In the genomic region with DNA sequence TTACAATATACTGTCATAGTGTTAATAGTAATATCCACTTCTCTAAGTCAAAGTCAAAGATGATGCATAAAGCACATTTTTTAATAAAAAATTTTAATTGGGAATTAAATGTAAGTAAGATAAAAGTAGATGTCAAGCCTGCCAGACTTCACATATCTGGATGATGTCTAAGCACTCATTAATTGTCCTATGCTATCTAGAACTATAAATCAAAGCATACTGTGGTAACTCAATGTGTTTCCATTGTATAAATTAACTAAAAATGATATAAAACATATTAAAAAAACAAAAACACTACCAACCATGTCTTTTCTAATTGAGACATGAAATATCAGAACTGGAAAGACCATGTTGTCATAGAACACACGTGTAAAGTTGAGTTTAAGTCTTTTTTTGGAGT, we compare ENCODE assay signal across 27 cellular contexts.
"Had no signal": no experiment of that assay in that cellular context is flagged by ENCODE, and none has a peak within 500 bp of the region (broad histone marks: within the 10 kb centered on the region; RNA-seq: fewer than 3 reads in every experiment).

No MANE protein-coding gene starts in this region.

- H3K4me1 ChIP-seq: stomach, suprapubic skin, testis, thyroid gland, tibial artery, transverse colon, upper lobe of left lung, upper lobe of right lung, uterus, vagina had no signal

- H3K4me1 Mint-ChIP-seq: stimulated activated memory B cell treated with anti-CD40 and anti-IgM and Interleukin-4, amounts not matched to agents 10 μg/mL and 1 μg/mL and 100 μg/mL, for 72 hours had no signal

- H3K27ac ChIP-seq: stomach, suprapubic skin, testis, thoracic aorta, thyroid gland, tibial artery, tibial nerve, transverse colon, upper lobe of left lung, upper lobe of right lung, uterus, vagina had no signal

- H3K36me3 ChIP-seq: uterus had no signal

- ATAC-seq: stimulated activated effector memory CD8-positive, alpha-beta T cell treated with anti-CD3 and anti-CD28 coated beads, Interleukin-12 subunit alpha, Interleukin-12 subunit beta, amount 100 ng/mL, for 72 hours; stimulated activated memory B cell treated with anti-CD40 and anti-IgM and Interleukin-4, amounts not matched to agents 10 μg/mL and 1 μg/mL and 100 μg/mL, for 72 hours; stimulated activated naive B cell treated with anti-CD40 and anti-IgM and Interleukin-4, amounts not matched to agents 10 μg/mL and 1 μg/mL and 100 μg/mL, for 72 hours; stimulated activated naive CD8-positive, alpha-beta T cell treated with anti-CD3 and anti-CD28 coated beads, Interleukin-15, amount 100 ng/mL, for 72 hours; stimulated activated naive CD8-positive, alpha-beta T cell treated with anti-CD3 and anti-CD28 coated beads, Interleukin-15, Interleukin-2, amounts not matched to agents 100 U/mL and 50 U/mL, for 24 hours; upper lobe of right lung had no signal

- H3K4me3 ChIP-seq: stomach, suprapubic skin, testis, thoracic aorta, thyroid gland, tibial artery, tibial nerve, transverse colon, upper lobe of left lung, upper lobe of right lung, uterus, vagina had no signal

- H3K4me3 Mint-ChIP-seq: stimulated activated effector memory CD8-positive, alpha-beta T cell treated with anti-CD3 and anti-CD28 coated beads, Interleukin-12 subunit alpha, Interleukin-12 subunit beta, amount 100 ng/mL, for 72 hours; stimulated activated memory B cell treated with anti-CD40 and anti-IgM and Interleukin-4, amounts not matched to agents 10 μg/mL and 1 μg/mL and 100 μg/mL, for 72 hours; stimulated activated naive B cell treated with anti-CD40 and anti-IgM and Interleukin-4, amounts not matched to agents 10 μg/mL and 1 μg/mL and 100 μg/mL, for 72 hours; stimulated activated naive CD8-positive, alpha-beta T cell treated with anti-CD3 and anti-CD28 coated beads, Interleukin-15, amount 100 ng/mL, for 72 hours; stimulated activated naive CD8-positive, alpha-beta T cell treated with anti-CD3 and anti-CD28 coated beads, Interleukin-15, Interleukin-2, amounts not matched to agents 100 ng/mL and 50 ng/mL, for 24 hours; type B pancreatic cell had no signal

- H3K27me3 ChIP-seq: stomach, suprapubic skin, testis, thyroid gland, tibial artery, tibial nerve, transverse colon, upper lobe of left lung, upper lobe of right lung, uterus, vagina had no signal

- H3K9me3 ChIP-seq: stomach, suprapubic skin, testis, thoracic aorta, thyroid gland, tibial artery, tibial nerve, transverse colon, upper lobe of left lung, upper lobe of right lung, uterus, vagina had no signal

- H3K9me3 Mint-ChIP-seq: stimulated activated effector memory CD8-positive, alpha-beta T cell treated with anti-CD3 and anti-CD28 coated beads, Interleukin-12 subunit alpha, Interleukin-12 subunit beta, amount 100 ng/mL, for 72 hours; stimulated activated memory B cell treated with anti-CD40 and anti-IgM and Interleukin-4, amounts not matched to agents 10 μg/mL and 1 μg/mL and 100 μg/mL, for 72 hours; stimulated activated naive B cell treated with anti-CD40 and anti-IgM and Interleukin-4, amounts not matched to agents 10 μg/mL and 1 μg/mL and 100 μg/mL, for 72 hours; stimulated activated naive CD8-positive, alpha-beta T cell treated with anti-CD3 and anti-CD28 coated beads, Interleukin-15, amount 100 ng/mL, for 72 hours; stimulated activated naive CD8-positive, alpha-beta T cell treated with anti-CD3 and anti-CD28 coated beads, Interleukin-15, Interleukin-2, amounts not matched to agents 100 ng/mL and 50 ng/mL, for 24 hours had no signal

- H3K27me3 Mint-ChIP-seq: stimulated activated memory B cell treated with anti-CD40 and anti-IgM and Interleukin-4, amounts not matched to agents 10 μg/mL and 1 μg/mL and 100 μg/mL, for 72 hours; stimulated activated naive B cell treated with anti-CD40 and anti-IgM and Interleukin-4, amounts not matched to agents 10 μg/mL and 1 μg/mL and 100 μg/mL, for 72 hours; stimulated activated naive CD8-positive, alpha-beta T cell treated with anti-CD3 and anti-CD28 coated beads, Interleukin-15, amount 100 ng/mL, for 72 hours; stimulated activated naive CD8-positive, alpha-beta T cell treated with anti-CD3 and anti-CD28 coated beads, Interleukin-15, Interleukin-2, amounts not matched to agents 100 ng/mL and 50 ng/mL, for 24 hours; type B pancreatic cell had no signal

- DNase-seq: stimulated activated CD4-positive, alpha-beta T cell treated with anti-CD3 and anti-CD28 coated beads, Interleukin-2, amount 100 ng/mL, for 24 hours; stimulated activated CD4-positive, alpha-beta T cell treated with anti-CD3 and anti-CD28 coated beads, Interleukin-4, amount 100 ng/mL, for 1 hour; stimulated activated CD4-positive, alpha-beta T cell treated with anti-CD3 and anti-CD28 coated beads, Interleukin-4, amount 100 ng/mL, for 24 hours; stimulated activated CD4-positive, alpha-beta T cell treated with anti-CD3 and anti-CD28 coated beads, Interleukin-4, amount 100 ng/mL, for 4 hours; stimulated activated CD8-positive, alpha-beta memory T cell treated with anti-CD3 and anti-CD28 coated beads, Interleukin-4, amount 100 ng/mL, for 48 hours; stimulated activated naive B cell treated with anti-CD40 and anti-IgM and Interleukin-4, amounts not matched to agents 10 μg/mL and 1 μg/mL and 100 μg/mL, for 72 hours; stimulated activated naive CD4-positive, alpha-beta T cell; stimulated activated naive CD4-positive, alpha-beta T cell treated with Interleukin-2 at 50 U/mL for 16 hours; stimulated activated naive CD8-positive, alpha-beta T cell treated with anti-CD3 and anti-CD28 coated beads, Interleukin-15, amount 100 ng/mL, for 72 hours; stimulated activated naive CD8-positive, alpha-beta T cell treated with anti-CD3 and anti-CD28 coated beads, Interleukin-15, Interleukin-2, amounts not matched to agents 100 U/mL and 50 U/mL, for 24 hours; stomach; testis; thyroid gland; tibial artery; transverse colon; trophoblast cell; upper lobe of left lung; upper lobe of right lung; uterus had no signal

- H3K27ac Mint-ChIP-seq: stimulated activated effector memory CD8-positive, alpha-beta T cell treated with anti-CD3 and anti-CD28 coated beads, Interleukin-12 subunit alpha, Interleukin-12 subunit beta, amount 100 ng/mL, for 72 hours; stimulated activated memory B cell treated with anti-CD40 and anti-IgM and Interleukin-4, amounts not matched to agents 10 μg/mL and 1 μg/mL and 100 μg/mL, for 72 hours; stimulated activated naive B cell treated with anti-CD40 and anti-IgM and Interleukin-4, amounts not matched to agents 10 μg/mL and 1 μg/mL and 100 μg/mL, for 72 hours; stimulated activated naive CD8-positive, alpha-beta T cell treated with anti-CD3 and anti-CD28 coated beads, Interleukin-15, amount 100 ng/mL, for 72 hours; stimulated activated naive CD8-positive, alpha-beta T cell treated with anti-CD3 and anti-CD28 coated beads, Interleukin-15, Interleukin-2, amounts not matched to agents 100 ng/mL and 50 ng/mL, for 24 hours; type B pancreatic cell had no signal
